32 cellular contexts compared by ENCODE assay signal in the genomic region with DNA sequence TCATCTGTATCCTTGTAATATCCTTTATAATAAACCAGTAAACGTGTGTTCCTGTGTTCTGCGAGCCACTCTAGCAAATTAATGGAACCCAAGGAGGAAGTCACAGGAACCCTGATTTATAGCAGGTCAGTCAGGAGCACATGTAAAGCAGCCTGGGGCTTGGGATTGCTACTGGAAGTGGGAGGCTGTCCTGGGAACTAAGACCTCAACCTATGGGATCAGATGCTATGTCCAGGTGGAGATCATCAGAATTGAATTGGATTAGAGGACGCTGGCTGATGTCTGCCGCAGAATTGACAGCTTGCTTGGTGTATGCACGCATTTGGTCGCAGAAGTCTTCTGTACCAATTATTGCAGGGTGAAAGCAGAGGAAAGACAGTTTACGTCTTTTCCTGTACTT. TPM values are rescaled to one million over a fixed set of nuclear protein-coding genes. Genes with fewer than 3 reads are reported as not detected.
DNase-seq lines count a peak whose midpoint lies in the region; ATAC-seq, FAIRE-seq and TF ChIP-seq lines count a peak whose summit lies in the region.
"Had no signal": no experiment of that assay in that cellular context is flagged by ENCODE, and none has a peak within 500 bp of the region (broad histone marks: within the 10 kb centered on the region; RNA-seq: fewer than 3 reads in every experiment).

No MANE protein-coding gene starts in this region.

- FAIRE-seq in bronchial epithelial cell (lab: Jason Lieb, UNC): peak; percentile 68
- FAIRE-seq: A204.1, GM12878, GM12892, GM18507, GM19239 had no signal

- ATAC-seq in GM19023 (IDR thresholded peaks at IDR 0.05; ENCODE audit: unreplicated experiment): no peak
- ATAC-seq in T-helper 17 cell: no peak
- ATAC-seq: GM12878 had no signal

- H3K27ac ChIP-seq in WERI-Rb-1 (no peak overlapping the region), osteoblast (ENCODE audit: low read depth, low read length) (no peak overlapping the region)
- H3K27ac ChIP-seq: BLaER1 had no signal

- peak; percentile 68 for DNase-seq in SK-N-DZ (ENCODE audit: low spot score)
- DNase-seq in WERI-Rb-1: peak; percentile 62
- no peak for DNase-seq in bronchial epithelial cell (ENCODE audit: low read depth)
- peak; percentile 30 for DNase-seq in osteoblast (ENCODE audit: insufficient read length, low spot score, missing footprints)
- DNase-seq in T-helper 17 cell: no peak
- no peak for DNase-seq in dermis blood vessel endothelial cell
- DNase-seq: 8988T; ACHN; BE2C; C1 segment of cervical spinal cord; CD4-positive, alpha-beta memory T cell; CD4-positive, CD25-positive, alpha-beta regulatory T cell; CD8-positive, alpha-beta memory T cell; COR-L47; DMS 273 treated with DMSO at 0.1 percent for 48 hours; DMS153; DMS53; DMS79; DND-41; EL; GDM1 had no signal

- H4K20me1 ChIP-seq in osteoblast (ENCODE audit: insufficient read depth, low read length): no peaks in the 10 kb centered on the region
- H4K20me1 ChIP-seq: BLaER1 had no signal

- H3K4me2 ChIP-seq in osteoblast (ENCODE audit: insufficient read depth, low read length): no peak overlapping the region
- H3K4me2 ChIP-seq: BLaER1 had no signal

- peaks cover 11% of the 10 kb centered on the region for H3K27me3 Mint-ChIP-seq in T-helper 17 cell

- H3K4me1 Mint-ChIP-seq in T-helper 17 cell: no peaks in the 10 kb centered on the region
- H3K4me1 Mint-ChIP-seq: CD14-positive monocyte; CD4-positive, alpha-beta memory T cell; CD4-positive, CD25-positive, alpha-beta regulatory T cell; CD8-positive, alpha-beta memory T cell had no signal

- H3K79me2 ChIP-seq in osteoblast (ENCODE audit: insufficient read depth, low read length): no peaks in the 10 kb centered on the region

- H3K4me3 Mint-ChIP-seq in T-helper 17 cell: no peak overlapping the region
- H3K4me3 Mint-ChIP-seq: CD14-positive monocyte; CD4-positive, alpha-beta memory T cell; CD4-positive, CD25-positive, alpha-beta regulatory T cell; CD8-positive, alpha-beta memory T cell had no signal

- no peaks in the 10 kb centered on the region for H3K36me3 Mint-ChIP-seq in T-helper 17 cell (ENCODE audit: low read depth)
- H3K36me3 Mint-ChIP-seq: CD14-positive monocyte; CD4-positive, alpha-beta memory T cell; CD4-positive, CD25-positive, alpha-beta regulatory T cell; CD8-positive, alpha-beta memory T cell had no signal

- no peaks in the 10 kb centered on the region for H3K27me3 ChIP-seq in WERI-Rb-1 (ENCODE audit: insufficient read depth, low read depth, severe bottlenecking)
- no peaks in the 10 kb centered on the region for H3K27me3 ChIP-seq in bronchial epithelial cell (ENCODE audit: control insufficient read depth, insufficient read depth, low read length)
- H3K27me3 ChIP-seq in osteoblast (ENCODE audit: insufficient read depth, low read length): peaks cover 4% of the 10 kb centered on the region
- H3K27me3 ChIP-seq: BE2C, BLaER1 had no signal

- H3K4me3 ChIP-seq in WERI-Rb-1 (ENCODE audit: low read depth, low read length) (no peak overlapping the region), bronchial epithelial cell (ENCODE audit: low read depth, low read length) (no peak overlapping the region), osteoblast (ENCODE audit: insufficient read depth, low read length) (no peak overlapping the region)
- H3K4me3 ChIP-seq: BLaER1, GM12878 had no signal

- no peaks in the 10 kb centered on the region for H3K4me1 ChIP-seq in osteoblast (ENCODE audit: insufficient read depth, low read length)
- H3K4me1 ChIP-seq: BE2C, BLaER1 had no signal

- no peak overlapping the region for H3K27ac Mint-ChIP-seq in T-helper 17 cell
- H3K27ac Mint-ChIP-seq: CD4-positive, alpha-beta memory T cell; CD4-positive, CD25-positive, alpha-beta regulatory T cell; CD8-positive, alpha-beta memory T cell had no signal

- H3K36me3 ChIP-seq in WERI-Rb-1 (no peaks in the 10 kb centered on the region), bronchial epithelial cell (ENCODE audit: control insufficient read depth, insufficient read depth, low read length) (no peaks in the 10 kb centered on the region), osteoblast (ENCODE audit: insufficient read depth, low read length) (no peaks in the 10 kb centered on the region)
- H3K36me3 ChIP-seq: BE2C, BLaER1 had no signal

- no peak overlapping the region for H2AFZ ChIP-seq in osteoblast (ENCODE audit: low read length)

- H3K9me3 ChIP-seq in WERI-Rb-1 (ENCODE audit: severe bottlenecking): peaks cover 12% of the 10 kb centered on the region
- H3K9me3 ChIP-seq in osteoblast (ENCODE audit: low read depth, low read length): no peaks in the 10 kb centered on the region
- no peaks in the 10 kb centered on the region for H3K9me3 ChIP-seq in T-helper 17 cell (ENCODE audit: control insufficient read depth, low read length, poor library complexity, severe bottlenecking)
- H3K9me3 ChIP-seq: BE2C, BLaER1 had no signal

- TF ChIP-seq CTCF in WERI-Rb-1 (IDR thresholded peaks at IDR 0.05; ENCODE audit: low read depth, low read length) (no peak), bronchial epithelial cell (IDR thresholded peaks at IDR 0.05; ENCODE audit: insufficient read depth, low read length, severe bottlenecking) (no peak), osteoblast (IDR thresholded peaks at IDR 0.05; ENCODE audit: extremely low read depth, low read depth, low read length) (no peak)

RNA-seq across cellular contexts. Expression of gene WNT3, which starts 15.7 kb away (rescaled TPM):
- 5.4 and 5.7 TPM in 2 replicates for polyA plus RNA-seq in SK-N-DZ (2014; cell fraction: cytosol; rRNA removed)
- polyA plus RNA-seq in SK-N-DZ (2014; cell fraction: nucleus; rRNA removed): 7.1 and 8.3 TPM in 2 replicates
- total RNA-seq in bronchial epithelial cell: 0.79 and 1.0 TPM in 2 replicates
- total RNA-seq in osteoblast: 0.88 and 1.1 TPM in 2 replicates
- not detected for total RNA-seq in T-helper 17 cell
- 0.65 and 0.85 TPM in 2 replicates for total RNA-seq in dermis blood vessel endothelial cell
- total RNA-seq: CD4-positive, alpha-beta memory T cell; CD4-positive, CD25-positive, alpha-beta regulatory T cell; CD8-positive, alpha-beta memory T cell; G401; GM12878 had no signal
- polyA plus RNA-seq: CD14-positive monocyte; CD4-positive, alpha-beta memory T cell; CD4-positive, CD25-positive, alpha-beta regulatory T cell; CD8-positive, alpha-beta memory T cell had no signal

RNA-seq across cellular contexts. Expression of gene WNT9B, which starts 48.6 kb away (rescaled TPM):
- polyA plus RNA-seq in SK-N-DZ (2014; cell fraction: cytosol; rRNA removed): not detected in 2 replicates
- not detected in 2 replicates for polyA plus RNA-seq in SK-N-DZ (2014; cell fraction: nucleus; rRNA removed)
- total RNA-seq in bronchial epithelial cell (not detected in 2 replicates), osteoblast (0.36 TPM in 1 of 2 replicates, not detected in the other), T-helper 17 cell (not detected), dermis blood vessel endothelial cell (not detected in 2 replicates)
- total RNA-seq: A673; CD4-positive, alpha-beta memory T cell; CD4-positive, CD25-positive, alpha-beta regulatory T cell; CD8-positive, alpha-beta memory T cell; G401; GM12878 had no signal
- polyA plus RNA-seq: AG04450; CD4-positive, alpha-beta memory T cell; CD4-positive, CD25-positive, alpha-beta regulatory T cell; CD8-positive, alpha-beta memory T cell; GM12878 had no signal

Comparison
In these comparisons a context has a peak if more than half of its experiments do, and no peak if none do; other contexts are left out.
1. DNase-seq: peak in SK-N-DZ (single experiment), WERI-Rb-1 (single experiment) and osteoblast (single experiment); none in bronchial epithelial cell (single experiment), T-helper 17 cell (0 of 3) and dermis blood vessel endothelial cell (single experiment).